ENCODE assay signal across 33 cellular contexts in genomic region chr12:53459097-53459496, GRCh38. TPM values are rescaled to one million over a fixed set of nuclear protein-coding genes. Genes with fewer than 3 reads are reported as not detected.
DNase-seq lines count a peak whose midpoint lies in the region; ATAC-seq and TF ChIP-seq lines count a peak whose summit lies in the region.
"Had no signal": no experiment of that assay in that cellular context is flagged by ENCODE, and none has a peak within 500 bp of the region (broad histone marks: within the 10 kb centered on the region; RNA-seq: fewer than 3 reads in every experiment).

No MANE protein-coding gene starts in this region.

- no peak for DNase-seq in CD4-positive, alpha-beta T cell
- DNase-seq in nephron progenitor cell: no peak
- DNase-seq in lower lobe of right lung: no peak
- no peak for DNase-seq in MG63
- DNase-seq: ACHN; activated CD4-positive, alpha-beta T cell treated with anti-CD3 and anti-CD28 coated beads for 4 hours; activated T-cell treated with anti-CD3 and anti-CD28 coated beads, Interleukin-2, amount 50 U/mL, for 4 hours; CD8-positive, alpha-beta T cell; left colon; mesendoderm; NCI-H1417; NCI-H2029; NCI-H524; PC-3; posterior cingulate gyrus; right cardiac atrium; Right ventricle myocardium superior; spleen; stimulated activated CD4-positive, alpha-beta T cell treated with anti-CD3 and anti-CD28 coated beads, Interleukin-2, amount 100 ng/mL, for 24 hours; stomach; thyroid gland had no signal

- intact Hi-C loops in CD4-positive, alpha-beta T cell (cut with DNase I, micrococcal nuclease): loop anchor here in 1 of 2 experiments (10.0 kb wide), 1 partner anchor 454 kb away; the partner anchor contains the start of gene EIF4B
- intact Hi-C loops in lower lobe of right lung (cut with DNase I): no loop called here

- peaks cover 100% of the 10 kb centered on the region for H3K4me1 ChIP-seq in KMS-11 (ENCODE audit: low read depth, poor library complexity, severe bottlenecking)
- peaks cover 12% of the 10 kb centered on the region for H3K4me1 ChIP-seq in lower lobe of right lung

- no peaks in the 10 kb centered on the region for H3K9me3 ChIP-seq in CD4-positive, alpha-beta T cell (ENCODE audit: control insufficient read depth, low read length)
- H3K9me3 ChIP-seq in lower lobe of right lung (no peaks in the 10 kb centered on the region), MG63 (no peaks in the 10 kb centered on the region)
- H3K9me3 ChIP-seq: spleen, stomach, thyroid gland had no signal

- no peak for TF ChIP-seq CTCF in CD4-positive, alpha-beta T cell (IDR thresholded peaks at IDR 0.05)
- TF ChIP-seq CTCF in KMS-11 (conservative IDR thresholded peaks at IDR 0.05; ENCODE audit: low read depth, low read length) (no peak), nephron progenitor cell (IDR thresholded peaks at IDR 0.05) (no peak), lower lobe of right lung (IDR thresholded peaks at IDR 0.05) (no peak)

- H3K9me3 Mint-ChIP-seq in CD4-positive, alpha-beta T cell: no peaks in the 10 kb centered on the region
- no peaks in the 10 kb centered on the region for H3K9me3 Mint-ChIP-seq in activated naive CD8-positive, alpha-beta T cell (ENCODE audit: low read depth)
- H3K9me3 Mint-ChIP-seq in nephron progenitor cell: no peaks in the 10 kb centered on the region
- H3K9me3 Mint-ChIP-seq: activated T-cell treated with anti-CD3 and anti-CD28 coated beads, Interleukin-2, amount 50 U/mL, for 4 hours; CD8-positive, alpha-beta T cell; T-helper 2 cell treated with Interferon-gamma antibody and Interleukin-4, amounts not matched to agents 5 μg/mL and 100 μg/mL, for 36 hours had no signal

- H2AFZ ChIP-seq in KMS-11 (ENCODE audit: low read depth): no peak overlapping the region
- H2AFZ ChIP-seq: hepatocyte had no signal

- peaks cover 100% of the 10 kb centered on the region for H3K79me2 ChIP-seq in KMS-11 (ENCODE audit: insufficient read depth, low read depth)

- H3K27ac ChIP-seq in CD4-positive, alpha-beta T cell (ENCODE audit: low read depth, low read length): no peak overlapping the region
- H3K27ac ChIP-seq in KMS-11 (peak overlapping the region; percentile 37; the same call in 1 of the 2 replicates), lower lobe of right lung (no peak overlapping the region)
- H3K27ac ChIP-seq: hepatocyte, spleen, stomach, thyroid gland had no signal

- peaks cover 78% of the 10 kb centered on the region for H4K20me1 ChIP-seq in KMS-11 (ENCODE audit: insufficient read depth)

- CTCF ChIA-PET in CD4-positive, alpha-beta T cell (lab: Charles Lee): no interaction called here

- peaks cover 56% of the 10 kb centered on the region for H3K4me1 Mint-ChIP-seq in CD4-positive, alpha-beta T cell (ENCODE audit: low read depth)
- peaks cover 57% of the 10 kb centered on the region for H3K4me1 Mint-ChIP-seq in activated naive CD8-positive, alpha-beta T cell (ENCODE audit: low read depth)
- H3K4me1 Mint-ChIP-seq in nephron progenitor cell: peaks cover 58% of the 10 kb centered on the region

- H3K4me3 ChIP-seq in KMS-11 (IDR thresholded peaks at IDR 0.05; ENCODE audit: insufficient read depth, low read depth, low read length): no peak overlapping the region
- no peak overlapping the region for H3K4me3 ChIP-seq in lower lobe of right lung
- H3K4me3 ChIP-seq in MG63: no peak overlapping the region
- H3K4me3 ChIP-seq: hepatocyte, spleen, stomach, thyroid gland had no signal

- POLR2A ChIA-PET in CD4-positive, alpha-beta T cell (lab: Charles Lee): interaction anchor here (2.1 kb wide), 1 partner anchor 42 kb away, joined by 12 read pairs; the partner anchor contains the start of gene TARBP2

- H3K36me3 ChIP-seq in KMS-11 (ENCODE audit: insufficient read depth): peaks cover 96% of the 10 kb centered on the region
- H3K36me3 ChIP-seq in lower lobe of right lung: peaks cover 100% of the 10 kb centered on the region
- peaks cover 100% of the 10 kb centered on the region for H3K36me3 ChIP-seq in MG63

- H3K36me3 Mint-ChIP-seq in CD4-positive, alpha-beta T cell (ENCODE audit: low read depth): peaks cover 99% of the 10 kb centered on the region
- H3K36me3 Mint-ChIP-seq in activated naive CD8-positive, alpha-beta T cell: peaks cover 13% of the 10 kb centered on the region
- peaks cover 85% of the 10 kb centered on the region for H3K36me3 Mint-ChIP-seq in nephron progenitor cell (ENCODE audit: low read depth)

- H3K4me3 Mint-ChIP-seq in CD4-positive, alpha-beta T cell: peak overlapping the region; percentile 20
- H3K4me3 Mint-ChIP-seq in activated naive CD8-positive, alpha-beta T cell: no peak overlapping the region
- H3K4me3 Mint-ChIP-seq in nephron progenitor cell: peak overlapping the region; percentile 9
- H3K4me3 Mint-ChIP-seq: activated T-cell treated with anti-CD3 and anti-CD28 coated beads, Interleukin-2, amount 50 U/mL, for 4 hours; B cell; CD8-positive, alpha-beta T cell; T-helper 2 cell treated with Interferon-gamma antibody and Interleukin-4, amounts not matched to agents 5 μg/mL and 100 μg/mL, for 36 hours had no signal

- H3K9ac ChIP-seq in KMS-11: no peak overlapping the region

- H3K27me3 ChIP-seq in CD4-positive, alpha-beta T cell (ENCODE audit: control insufficient read depth, insufficient read depth, low read length): no peaks in the 10 kb centered on the region
- H3K27me3 ChIP-seq in KMS-11 (ENCODE audit: insufficient read depth, low read depth): no peaks in the 10 kb centered on the region
- H3K27me3 ChIP-seq in lower lobe of right lung (ENCODE audit: low read depth): no peaks in the 10 kb centered on the region
- no peaks in the 10 kb centered on the region for H3K27me3 ChIP-seq in MG63
- H3K27me3 ChIP-seq: hepatocyte, spleen, stomach, thyroid gland had no signal

- H3K27ac Mint-ChIP-seq in CD4-positive, alpha-beta T cell: no peak overlapping the region
- peak overlapping the region; percentile 22 for H3K27ac Mint-ChIP-seq in activated naive CD8-positive, alpha-beta T cell
- H3K27ac Mint-ChIP-seq in nephron progenitor cell: peak overlapping the region; percentile 88
- H3K27ac Mint-ChIP-seq: B cell; CD8-positive, alpha-beta T cell; T-helper 2 cell treated with Interferon-gamma antibody and Interleukin-4, amounts not matched to agents 5 μg/mL and 100 μg/mL, for 36 hours had no signal

- H3K4me2 ChIP-seq in KMS-11: peak overlapping the region; percentile 93
- H3K4me2 ChIP-seq: hepatocyte had no signal

- H3K27me3 Mint-ChIP-seq in CD4-positive, alpha-beta T cell: no peaks in the 10 kb centered on the region
- H3K27me3 Mint-ChIP-seq in activated naive CD8-positive, alpha-beta T cell: no peaks in the 10 kb centered on the region
- H3K27me3 Mint-ChIP-seq in nephron progenitor cell (ENCODE audit: low read depth, poor library complexity): no peaks in the 10 kb centered on the region
- H3K27me3 Mint-ChIP-seq: B cell had no signal

- no peak for ATAC-seq in CD4-positive, alpha-beta T cell (ENCODE audit: poor library complexity)
- ATAC-seq in lower lobe of right lung (no peak), GM18517 (IDR thresholded peaks at IDR 0.05; ENCODE audit: unreplicated experiment) (no peak)
- ATAC-seq: activated T-cell treated with anti-CD3 and anti-CD28 coated beads, Interleukin-2, amount 50 U/mL, for 4 hours; CD8-positive, alpha-beta T cell; left colon; PC-3; right cardiac atrium had no signal

RNA-seq across cellular contexts. Expression of gene PCBP2, which starts 7.2 kb away (rescaled TPM):
- total RNA-seq in CD4-positive, alpha-beta T cell: 1,000 to 10,000 TPM; 1,331 to 1,359 TPM
- total RNA-seq in lower lobe of right lung: 767 TPM
- total RNA-seq in MG63 (2014; rRNA removed; shearing (Covaris generic); ENCODE audit: low replicate concordance): 217 and 279 TPM in 2 replicates

RNA-seq across cellular contexts. Expression of gene PRR13, which starts 17.6 kb away (rescaled TPM):
- 100 to 1,000 TPM; 133 to 142 TPM for total RNA-seq in CD4-positive, alpha-beta T cell
- total RNA-seq in lower lobe of right lung: 216 TPM
- 41.0 and 60.4 TPM in 2 replicates for total RNA-seq in MG63 (2014; rRNA removed; shearing (Covaris generic); ENCODE audit: low replicate concordance)

RNA-seq across cellular contexts. Expression of gene AMHR2, which starts 35.4 kb away (rescaled TPM):
- not detected for total RNA-seq in CD4-positive, alpha-beta T cell
- 1.2 TPM for total RNA-seq in lower lobe of right lung
- not detected in 2 replicates for total RNA-seq in MG63 (2014; rRNA removed; shearing (Covaris generic); ENCODE audit: low replicate concordance)
- total RNA-seq: activated T-cell treated with anti-CD3 and anti-CD28 coated beads, Interleukin-2, amount 50 U/mL, for 4 hours; B cell; CD8-positive, alpha-beta T cell; cerebellum; Daoy; endothelial cell of umbilical vein; frontal cortex; H4; left colon; M059J; Right ventricle myocardium superior; stomach had no signal

RNA-seq across cellular contexts. Expression of gene MAP3K12, which starts 40.2 kb away (rescaled TPM):
- total RNA-seq in CD4-positive, alpha-beta T cell: 10 to 100 TPM; 12.6 to 15.2 TPM
- 17.5 TPM for total RNA-seq in lower lobe of right lung
- 5.7 and 15.0 TPM in 2 replicates for total RNA-seq in MG63 (2014; rRNA removed; shearing (Covaris generic); ENCODE audit: low replicate concordance)

RNA-seq across cellular contexts. Expression of gene TARBP2, which starts 42.0 kb away (rescaled TPM):
- 10 to 100 TPM; 21.7 to 22.4 TPM for total RNA-seq in CD4-positive, alpha-beta T cell
- total RNA-seq in lower lobe of right lung: 34.3 TPM
- 51.7 and 66.1 TPM in 2 replicates for total RNA-seq in MG63 (2014; rRNA removed; shearing (Covaris generic); ENCODE audit: low replicate concordance)
